ENCODE assay signal across 5 cellular contexts in genomic region chr6:153526479-153526878, GRCh38.
"Had no signal": no experiment of that assay in that cellular context is flagged by ENCODE, and none has a peak within 500 bp of the region (broad histone marks: within the 10 kb centered on the region; RNA-seq: fewer than 3 reads in every experiment).

No MANE protein-coding gene starts in this region.

- H3K27ac ChIP-seq: HL-60, KMS-11 had no signal

- H3K9ac ChIP-seq: KMS-11 had no signal

- DNase-seq: KBM-7, KG1 had no signal

- H3K4me2 ChIP-seq: KMS-11 had no signal

- FAIRE-seq: HTR-8/SVneo had no signal
